ENCODE assay signal across 8 cellular contexts in genomic region chr5:60668715-60669304, GRCh38. TPM values are rescaled to one million over a fixed set of nuclear protein-coding genes. Genes with fewer than 3 reads are reported as not detected.
DNase-seq lines count a peak whose midpoint lies in the region; ATAC-seq and TF ChIP-seq lines count a peak whose summit lies in the region.

No MANE protein-coding gene starts in this region.

- CTCF ChIA-PET in AG04450 (lab: Charles Lee): interaction anchor here (0.7 to 2.8 kb wide), 39 partner anchors 10 to 1260 kb away, joined by 3 to 30 read pairs (median 4); partner anchors contain the start of gene DEPDC1B

- no peak overlapping the region for H3K27ac Mint-ChIP-seq in type B pancreatic cell

- no peaks in the 10 kb centered on the region for H3K9me3 Mint-ChIP-seq in type B pancreatic cell

- H3K27ac ChIP-seq in AG04450 (ENCODE audit: low read depth, low read length): no peak overlapping the region

- no peak overlapping the region for H3K4me3 ChIP-seq in AG04450 (ENCODE audit: low read depth, low read length)

- TF ChIP-seq POLR2A in GM18505 (IDR thresholded peaks at IDR 0.05; ENCODE audit: borderline replicate concordance, extremely low read depth, insufficient read depth, insufficient read length): no peak

- DNase-seq in AG04450 (ENCODE audit: low read depth, low spot score) (no peak), RPMI7951 (ENCODE audit: low read depth) (peak; percentile 26), foreskin melanocyte (peak; percentile 34), type B pancreatic cell (ENCODE audit: extremely low spot score, unreplicated experiment) (no peak), T-helper 1 cell (no peak), cerebellar nuclear complex (lab: John Stamatoyannopoulos, UW) (no peak)

- peaks cover 14% of the 10 kb centered on the region for H3K4me1 Mint-ChIP-seq in type B pancreatic cell (ENCODE audit: unreplicated experiment)

- H3K27me3 Mint-ChIP-seq in type B pancreatic cell: no peaks in the 10 kb centered on the region

- no peaks in the 10 kb centered on the region for H3K9me3 ChIP-seq in AG04450 (ENCODE audit: control insufficient read depth, insufficient read depth, low read length)

- no peak overlapping the region for H3K4me3 Mint-ChIP-seq in type B pancreatic cell

- no peak for ATAC-seq in GM18505 (IDR thresholded peaks at IDR 0.05; ENCODE audit: unreplicated experiment)

- POLR2A ChIA-PET in AG04450 (lab: Yijun Ruan, JAX): no interaction called here

- peaks cover 39% of the 10 kb centered on the region for H3K36me3 Mint-ChIP-seq in type B pancreatic cell

- H3K27me3 ChIP-seq in AG04450 (ENCODE audit: control insufficient read depth, insufficient read depth, low read length): no peaks in the 10 kb centered on the region

- TF ChIP-seq CTCF in AG04450 (IDR thresholded peaks at IDR 0.05; ENCODE audit: low read depth, low read length): peak; percentile 65
- peak; percentile 13 for TF ChIP-seq CTCF in GM12801 (IDR thresholded peaks at IDR 0.05; ENCODE audit: extremely low read depth, insufficient read length)
- TF ChIP-seq CTCF in type B pancreatic cell (conservative IDR thresholded peaks at IDR 0.05): peak; percentile 87

RNA-seq across cellular contexts. Expression of gene DEPDC1B, which starts 31.2 kb away (rescaled TPM):
- polyA plus RNA-seq in AG04450 (2011; rRNA removed): 2.9 and 5.4 TPM in 2 replicates
- polyA minus RNA-seq in AG04450 (2011; rRNA and poly(A)+ RNA removed): 5.3 and 5.8 TPM in 2 replicates
- 24.0 and 28.5 TPM in 2 replicates for total RNA-seq in RPMI7951 (2014; rRNA removed; shearing (Covaris generic))
- 14.0 and 29.1 TPM in 2 replicates for total RNA-seq in type B pancreatic cell (ENCODE audit: low replicate concordance)

Comparison
In these comparisons a context has a peak if more than half of its experiments do, and no peak if none do; other contexts are left out.
1. DNase-seq: peak in RPMI7951 (single experiment) and foreskin melanocyte (single experiment); none in AG04450 (single experiment), type B pancreatic cell (single experiment), T-helper 1 cell (0 of 5) and cerebellar nuclear complex (0 of 2).
2. CTCF ChIP-seq: peak in every context shown above with its lines; median percentile 87 in type B pancreatic cell; 65 in AG04450; 13 in GM12801.